1 cellular context compared by ENCODE assay signal in genomic region chr17:17794382-17794781, GRCh38.
TF ChIP-seq lines count a peak whose summit lies in the region.

No MANE protein-coding gene starts in this region.

TF ChIP-seq in H1, 55 proteins besides CTCF, POLR2A, EP300 and RAD21:
- TF ChIP-seq CHD7 (IDR thresholded peaks at IDR 0.05; ENCODE audit: insufficient replicate concordance, low read length): no peak
- no peak for TF ChIP-seq NANOG (IDR thresholded peaks at IDR 0.05; ENCODE audit: insufficient read depth, low read depth, low read length, poor library complexity, severe bottlenecking)
- TF ChIP-seq FOSL1 (IDR thresholded peaks at IDR 0.05; ENCODE audit: insufficient read depth, low read depth, low read length): no peak
- no peak for TF ChIP-seq BRCA1 (IDR thresholded peaks at IDR 0.05; ENCODE audit: low read depth, low read length)
- TF ChIP-seq EZH2 (IDR thresholded peaks at IDR 0.05; ENCODE audit: low read depth, low read length, severe bottlenecking): no peak
- TF ChIP-seq GABPA (IDR thresholded peaks at IDR 0.05; ENCODE audit: borderline replicate concordance, insufficient read depth, low read length): no peak
- no peak for TF ChIP-seq BACH1 (IDR thresholded peaks at IDR 0.05; ENCODE audit: low read length)
- TF ChIP-seq PHF8 (conservative IDR thresholded peaks at IDR 0.05; ENCODE audit: low read depth, low read length): no peak
- TF ChIP-seq SAP30 (IDR thresholded peaks at IDR 0.05; ENCODE audit: insufficient read depth, insufficient replicate concordance, low read length): no peak
- TF ChIP-seq SUZ12 (IDR thresholded peaks at IDR 0.05; ENCODE audit: low read length): no peak
- TF ChIP-seq ASH2L (IDR thresholded peaks at IDR 0.05; ENCODE audit: low read length): no peak
- no peak for TF ChIP-seq POLR2AphosphoS5 (IDR thresholded peaks at IDR 0.05; ENCODE audit: low read depth, low read length)
- TF ChIP-seq BCL11A (IDR thresholded peaks at IDR 0.05; ENCODE audit: low read depth in 2 of 2, low read length in 2 of 2): no peak
